11 cellular contexts compared by ENCODE assay signal in the genomic region with DNA sequence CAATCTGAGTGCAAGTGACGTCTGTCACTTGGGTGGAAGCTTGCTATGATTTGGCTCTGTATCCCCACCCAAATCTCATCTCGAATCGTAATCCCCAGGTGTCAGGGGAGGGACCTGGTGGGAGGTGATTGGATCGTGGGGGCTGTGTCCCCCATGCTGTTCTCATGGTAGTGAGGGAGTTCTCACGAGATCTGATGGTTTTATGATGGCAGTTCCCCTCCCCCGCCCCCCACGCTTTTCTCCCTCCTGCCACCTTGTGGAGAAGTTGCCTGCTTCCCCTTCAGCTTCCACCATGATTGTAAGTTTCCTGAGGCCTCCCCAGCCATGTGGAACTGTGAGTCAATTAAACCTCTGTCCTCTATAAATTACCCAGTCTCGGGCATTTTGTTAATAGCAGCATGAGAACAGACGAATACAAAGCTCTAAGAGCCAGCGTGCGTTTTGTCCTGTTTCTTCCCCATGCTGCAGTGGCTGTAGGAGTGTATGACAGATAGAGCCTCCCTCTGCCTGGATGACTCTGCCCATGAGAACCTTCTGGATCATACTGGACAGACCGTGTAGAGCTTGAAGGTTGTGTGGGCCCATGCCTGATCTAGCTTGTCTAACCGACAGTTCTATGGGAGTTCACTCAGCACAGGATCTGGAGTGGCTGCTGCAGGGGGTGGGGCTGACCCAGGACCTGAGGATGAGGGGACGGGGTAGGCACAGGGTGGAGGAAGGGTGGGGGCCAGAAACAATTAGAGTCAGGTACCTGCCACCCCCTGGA.
DNase-seq lines count a peak whose midpoint lies in the region; ATAC-seq and TF ChIP-seq lines count a peak whose summit lies in the region.
"Had no signal": no experiment of that assay in that cellular context is flagged by ENCODE, and none has a peak within 500 bp of the region (broad histone marks: within the 10 kb centered on the region; RNA-seq: fewer than 3 reads in every experiment).

No MANE protein-coding gene starts in this region.

- H3K27me3 ChIP-seq in HUES64 (ENCODE audit: insufficient read depth, low read length) (no peaks in the 10 kb centered on the region), mesenchymal stem cell (ENCODE audit: control insufficient read depth in 1 of 2, insufficient read depth in 1 of 2, low read length in 2 of 2) (no peaks in the 10 kb centered on the region)
- H3K27me3 ChIP-seq: pancreas had no signal

- WGBS in HUES64, result 82% methylated on average over 13 of the region's 14 CpGs
- 92% methylated on average over 11 of the region's 14 CpGs for WGBS in mesenchymal stem cell

- H3K36me3 Mint-ChIP-seq in Calu3 (ENCODE audit: insufficient read depth, unreplicated experiment), result peaks cover 12% of the 10 kb centered on the region

- H2AFZ ChIP-seq in mesenchymal stem cell (ENCODE audit: low read depth, low read length), result no peak overlapping the region

- H2BK120ac ChIP-seq in mesenchymal stem cell (ENCODE audit: low read depth, low read length), result peak overlapping the region; percentile 39

- H3K9me3 Mint-ChIP-seq in Calu3 (ENCODE audit: low read depth, unreplicated experiment), result no peaks in the 10 kb centered on the region
- H3K9me3 Mint-ChIP-seq: T-helper 1 cell treated with Interleukin-12 subunit alpha and Interleukin-12 subunit beta and Interleukin-4 antibody, amounts not matched to agents 30 μg/mL and 1 μg/mL, for 36 hours had no signal

- in situ Hi-C loops in astrocyte of the spinal cord (cut with HindIII; ENCODE audit: low sequenced_read_pairs), result no loop called here

- H3K9ac ChIP-seq in HUES64 (ENCODE audit: low read depth, low read length), result 0 out of 2 replicates have a peak overlapping the region, but pooled peaks have one; percentile 17
- H3K9ac ChIP-seq in mesenchymal stem cell (ENCODE audit: low read length), result no peak overlapping the region

- H3K4ac ChIP-seq in mesenchymal stem cell (ENCODE audit: low read depth in 1 of 2, low read length in 2 of 2), result peak overlapping the region in 1 of 2 experiments; percentile 44

- peak overlapping the region; percentile 52 for H4K91ac ChIP-seq in mesenchymal stem cell (ENCODE audit: low read length)

- H2BK5ac ChIP-seq in mesenchymal stem cell (ENCODE audit: low read depth, low read length, poor library complexity, severe bottlenecking), result no peak overlapping the region

- no peak overlapping the region for H3K4me2 ChIP-seq in mesenchymal stem cell (ENCODE audit: low read length, poor library complexity, severe bottlenecking)

- peak overlapping the region; percentile 3 for H2BK15ac ChIP-seq in mesenchymal stem cell (ENCODE audit: low read depth, poor library complexity, severe bottlenecking)

- CTCF ChIA-PET in Calu3 (lab: Charles Lee), result interaction anchor here (0.6 kb wide), 2 partner anchors 44 to 151 kb away, joined by 3 to 8 read pairs; no protein-coding TSS in a partner anchor

- H3K4me1 ChIP-seq in HUES64 (ENCODE audit: insufficient read depth, low read length) (peaks cover 25% of the 10 kb centered on the region), mesenchymal stem cell (ENCODE audit: control insufficient read depth, insufficient read depth, low read depth, low read length) (peaks cover 24% of the 10 kb centered on the region)

- peak overlapping the region; percentile 14 to 82 for H3K18ac ChIP-seq in mesenchymal stem cell (ENCODE audit: low read depth in 1 of 2, low read length in 2 of 2)

- H3K27me3 Mint-ChIP-seq in Calu3 (ENCODE audit: unreplicated experiment), result no peaks in the 10 kb centered on the region

- H3K79me1 ChIP-seq in mesenchymal stem cell (replicated peaks; ENCODE audit: low read length, poor library complexity, severe bottlenecking), result no peaks in the 10 kb centered on the region

- peak overlapping the region; percentile 40 for H2AK5ac ChIP-seq in mesenchymal stem cell (ENCODE audit: low read length, severe bottlenecking)

- H2BK12ac ChIP-seq in mesenchymal stem cell (ENCODE audit: low read length in 2 of 2), result peak overlapping the region; percentile 46 to 89

- peaks cover 21% of the 10 kb centered on the region for H3K4me1 Mint-ChIP-seq in Calu3 (ENCODE audit: low read depth, unreplicated experiment)

- intact Hi-C loops in Calu3 (cut with micrococcal nuclease; ENCODE audit: unreplicated experiment), result loop anchor here (5.0 kb wide), 1 partner anchor 68 kb away; no protein-coding TSS in a partner anchor

- no peak overlapping the region for H3K23ac ChIP-seq in mesenchymal stem cell (ENCODE audit: low read length in 2 of 2)

- no peak overlapping the region for H3K4me3 ChIP-seq in HUES64 (ENCODE audit: low read length)
- H3K4me3 ChIP-seq in astrocyte of the spinal cord (ENCODE audit: low read depth, low read length), result no peak overlapping the region
- H3K4me3 ChIP-seq in mesenchymal stem cell (ENCODE audit: insufficient read depth in 1 of 2, low read depth in 1 of 2, low read length in 2 of 2), result no peak overlapping the region
- H3K4me3 ChIP-seq: pancreas had no signal

- ATAC-seq in GM19452 (IDR thresholded peaks at IDR 0.05; ENCODE audit: unreplicated experiment) (no peak), GM18861 (IDR thresholded peaks at IDR 0.05; ENCODE audit: unreplicated experiment) (no peak), HG02970 (IDR thresholded peaks at IDR 0.05; ENCODE audit: low FRiP score, unreplicated experiment) (no peak)
- ATAC-seq: pancreas had no signal

- H3K27ac ChIP-seq in HUES64 (ENCODE audit: low read depth, low read length) (peak overlapping the region; percentile 85), mesenchymal stem cell (ENCODE audit: low read length, poor library complexity, severe bottlenecking) (no peak overlapping the region)
- H3K27ac ChIP-seq: pancreas had no signal

- no TSS peak for BruUV-seq in Calu3 (replicated peaks; lab: Mats Ljungman, UMichigan)

- DNase-seq in Calu3 (no peak), astrocyte of the spinal cord (ENCODE audit: low read depth, low spot score) (no peak), mesenchymal stem cell (no peak), germinal center (ENCODE audit: low spot score) (no peak)
- DNase-seq: HCEC 1CT, pancreas had no signal

- TF ChIP-seq CTCF in Calu3 (IDR thresholded peaks at IDR 0.05; ENCODE audit: unreplicated experiment) (no peak), astrocyte of the spinal cord (IDR thresholded peaks at IDR 0.05; ENCODE audit: low read depth, low read length) (peak; percentile 15)

- H3K4me3 Mint-ChIP-seq in Calu3 (ENCODE audit: low read depth, unreplicated experiment), result no peak overlapping the region
- H3K4me3 Mint-ChIP-seq: T-helper 1 cell treated with Interleukin-12 subunit alpha and Interleukin-12 subunit beta and Interleukin-4 antibody, amounts not matched to agents 30 μg/mL and 1 μg/mL, for 36 hours had no signal

- H3K9me3 ChIP-seq in HUES64 (ENCODE audit: insufficient read depth, low read depth, low read length) (no peaks in the 10 kb centered on the region), mesenchymal stem cell (ENCODE audit: control insufficient read depth, low read length) (no peaks in the 10 kb centered on the region)
- H3K9me3 ChIP-seq: pancreas had no signal

- H4K8ac ChIP-seq in mesenchymal stem cell (ENCODE audit: low read length), result peak overlapping the region; percentile 83

- H3K14ac ChIP-seq in mesenchymal stem cell (ENCODE audit: low read length in 2 of 2), result no peak overlapping the region

- H3K36me3 ChIP-seq in HUES64 (ENCODE audit: insufficient read depth, low read length), result no peaks in the 10 kb centered on the region
- no peaks in the 10 kb centered on the region for H3K36me3 ChIP-seq in mesenchymal stem cell (ENCODE audit: control insufficient read depth in 1 of 2, insufficient read depth in 2 of 2, low read depth in 1 of 2, low read length in 2 of 2)
- H3K36me3 ChIP-seq: pancreas had no signal

- H3K27ac Mint-ChIP-seq in Calu3 (ENCODE audit: unreplicated experiment), result peak overlapping the region; percentile 63
- H3K27ac Mint-ChIP-seq: T-helper 1 cell treated with Interleukin-12 subunit alpha and Interleukin-12 subunit beta and Interleukin-4 antibody, amounts not matched to agents 30 μg/mL and 1 μg/mL, for 36 hours had no signal
